Comparison of ENCODE assay signal across 34 cellular contexts in the genomic region with DNA sequence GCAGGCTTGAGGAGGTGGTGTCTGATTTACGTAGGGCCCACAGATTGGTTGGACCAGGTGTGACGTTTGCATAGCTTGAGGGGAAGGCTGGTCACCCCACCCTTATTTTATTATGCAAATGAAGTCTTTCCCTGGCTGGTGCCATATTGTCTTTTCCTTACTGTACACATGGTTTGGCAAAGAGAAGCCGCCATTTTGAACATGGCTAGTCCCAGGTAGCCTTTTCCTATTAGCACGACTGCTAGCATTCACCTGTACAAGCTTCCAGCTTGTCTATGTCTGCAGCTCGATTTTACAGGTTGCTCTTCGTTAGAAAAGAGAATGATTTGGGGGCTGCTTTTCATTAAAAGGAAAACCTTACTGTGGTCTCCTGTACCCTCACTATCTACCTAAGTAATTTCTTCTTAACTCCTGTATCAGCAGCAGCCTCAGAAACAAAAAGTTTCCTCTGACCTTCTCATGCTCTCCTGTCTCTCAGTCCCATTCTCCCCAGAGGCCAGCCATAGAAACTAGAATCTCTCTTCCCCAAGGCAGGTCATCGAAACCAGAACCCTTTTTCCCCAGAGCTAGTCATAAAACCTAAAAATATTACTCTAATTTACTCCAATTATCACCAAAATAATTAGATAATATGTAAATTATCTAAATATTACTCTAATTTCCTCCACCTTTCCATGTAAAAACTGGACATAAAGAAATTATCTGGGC.
"Had no signal": no experiment of that assay in that cellular context is flagged by ENCODE, and none has a peak within 500 bp of the region (broad histone marks: within the 10 kb centered on the region; RNA-seq: fewer than 3 reads in every experiment).

No MANE protein-coding gene starts in this region.

- H3K36me3 ChIP-seq: ascending aorta had no signal

- FAIRE-seq: bronchial epithelial cell, TTC549 had no signal

- DNase-seq: activated CD4-positive, alpha-beta memory T cell treated with anti-CD3 and anti-CD28 coated beads for 36 hours; activated CD4-positive, alpha-beta T cell treated with anti-CD3 and anti-CD28 coated beads, Interleukin-2, amount 10 ng/mL, durations not matched to agents 7 days and 5 days; activated CD4-positive, CD25-positive, alpha-beta regulatory T cell; activated CD8-positive, alpha-beta memory T cell treated with anti-CD3 and anti-CD28 coated beads for 24 hours; activated effector memory CD4-positive, alpha-beta T cell treated with anti-CD3 and anti-CD28 coated beads, Interleukin-2, amount 50 U/mL, for 16 hours; activated naive CD4-positive, alpha-beta T cell treated with Interleukin-2 at 50 U/mL for 16 hours; activated naive CD8-positive, alpha-beta T cell treated with anti-CD3 and anti-CD28 coated beads, Interleukin-2, amount 50 U/mL, for 24 hours; activated T-cell treated with anti-CD3 and anti-CD28 coated beads, Interleukin-2, amount 50 U/mL, for 4 hours; amniotic stem cell; body of pancreas; central memory CD4-positive, alpha-beta T cell; NCI-H1105 treated with DMSO at 0.1 percent for 48 hours; NCI-H1436 treated with DMSO at 0.1 percent for 48 hours; NCI-H187; NCI-H2081 treated with DMSO at 0.1 percent for 48 hours; NCI-H2171; NCI-H2227 treated with DMSO at 0.1 percent for 48 hours; NCI-H446 treated with DMSO at 0.1 percent for 48 hours; NCI-H524 treated with DMSO at 0.1 percent for 48 hours; NCI-H82; NK-92 treated with Interleukin-12 subunit alpha and Interleukin-12 subunit beta, amount 100 ng/mL, for 24 hours; OCI-M1; RPMI8226; T-cell; T-helper 2 cell; T1000 had no signal

- H3K9me3 ChIP-seq: body of pancreas had no signal

- H3K27me3 ChIP-seq: ascending aorta, body of pancreas had no signal

- ATAC-seq: activated naive CD4-positive, alpha-beta T cell treated with anti-CD3 and anti-CD28 coated beads, Interleukin-2, amount 50 U/mL, for 72 hours; activated naive CD8-positive, alpha-beta T cell treated with anti-CD3 and anti-CD28 coated beads, Interleukin-2, amount 50 U/mL, for 24 hours; activated T-cell treated with anti-CD3 and anti-CD28 coated beads, Interleukin-2, amount 50 U/mL, for 4 hours; body of pancreas; Panc1; Right ventricle myocardium inferior; T-cell had no signal

- H3K4me3 ChIP-seq: ascending aorta, body of pancreas, SK-N-MC had no signal

- H3K27ac ChIP-seq: ascending aorta, body of pancreas, SK-N-MC, VCaP had no signal

- H3K4me1 ChIP-seq: ascending aorta had no signal
